Comparison of ENCODE assay signal across 9 cellular contexts in the genomic region with DNA sequence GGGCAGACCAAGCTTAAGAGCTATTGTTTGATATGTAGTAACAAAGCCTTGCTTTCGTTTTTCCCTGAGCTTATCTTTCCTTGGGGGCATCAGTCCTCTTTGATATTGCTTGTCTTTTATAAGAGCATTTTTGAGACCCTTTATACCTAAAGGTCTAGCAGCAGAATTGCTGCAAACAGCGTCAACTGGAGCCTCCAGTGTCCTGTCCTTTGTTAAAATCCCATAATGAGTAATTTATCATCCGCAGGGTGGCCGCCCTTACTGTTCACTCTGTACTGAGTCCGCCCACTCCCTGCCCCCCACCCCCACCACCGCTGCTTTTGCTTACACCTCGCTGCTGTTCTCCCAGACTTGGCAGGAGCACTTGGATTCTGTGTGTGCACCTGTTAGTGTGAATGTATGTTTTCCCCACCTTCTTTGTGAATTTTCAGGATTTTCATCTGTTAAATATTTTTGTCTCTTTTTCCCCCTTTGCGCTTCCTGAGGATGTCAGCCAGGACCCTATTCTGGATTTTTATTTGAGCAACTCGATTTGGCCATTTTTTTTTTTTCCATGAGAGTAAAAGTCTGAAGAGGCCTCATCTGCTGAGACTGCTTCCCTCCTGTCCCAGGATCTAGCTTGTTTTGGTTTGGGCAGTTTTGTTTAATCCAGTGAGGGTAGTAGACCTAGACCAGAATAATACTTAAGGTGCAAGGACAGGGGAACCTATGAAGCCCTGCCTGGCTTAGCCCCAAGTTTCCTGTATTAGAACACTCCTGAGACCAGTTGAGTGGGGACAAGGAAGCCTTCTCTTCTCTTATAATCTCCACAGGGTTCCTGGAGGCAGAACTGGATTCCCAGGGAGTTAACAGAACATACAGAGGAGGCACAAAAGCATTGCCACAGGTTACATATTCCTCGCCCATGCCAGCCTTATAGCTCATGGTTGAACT. TPM values are rescaled to one million over a fixed set of nuclear protein-coding genes. Genes with fewer than 3 reads are reported as not detected.
DNase-seq lines count a peak whose midpoint lies in the region; ATAC-seq lines count a peak whose summit lies in the region.
"Had no signal": no experiment of that assay in that cellular context is flagged by ENCODE, and none has a peak within 500 bp of the region (broad histone marks: within the 10 kb centered on the region; RNA-seq: fewer than 3 reads in every experiment).

No MANE protein-coding gene starts in this region.

- peaks cover 21% of the 10 kb centered on the region for H3K36me3 Mint-ChIP-seq in CD4-positive, CD25-positive, alpha-beta regulatory T cell
- H3K36me3 Mint-ChIP-seq in natural killer cell treated with Interleukin-12 subunit alpha and Interleukin-12 subunit beta and Interleukin-15 and Interleukin-18, amount 100 ng/mL, for 72 hours = peaks cover 5% of the 10 kb centered on the region

- no peak for ATAC-seq in CD4-positive, CD25-positive, alpha-beta regulatory T cell (ENCODE audit: low read depth in 2 of 2)
- no peak for ATAC-seq in natural killer cell treated with Interleukin-12 subunit alpha and Interleukin-12 subunit beta and Interleukin-15 and Interleukin-18, amount 100 ng/mL, for 72 hours
- ATAC-seq in GM19455 (IDR thresholded peaks at IDR 0.05; ENCODE audit: unreplicated experiment) = no peak
- no peak for ATAC-seq in GM21390 (IDR thresholded peaks at IDR 0.05; ENCODE audit: unreplicated experiment)
- no peak for ATAC-seq in GM18861 (IDR thresholded peaks at IDR 0.05; ENCODE audit: unreplicated experiment)

- H3K9me3 ChIP-seq in CD4-positive, CD25-positive, alpha-beta regulatory T cell (ENCODE audit: control insufficient read depth in 2 of 2, low read length in 2 of 2) = no peaks in the 10 kb centered on the region

- H3K27me3 Mint-ChIP-seq in CD4-positive, CD25-positive, alpha-beta regulatory T cell = no peaks in the 10 kb centered on the region
- H3K27me3 Mint-ChIP-seq in natural killer cell treated with Interleukin-12 subunit alpha and Interleukin-12 subunit beta and Interleukin-15 and Interleukin-18, amount 100 ng/mL, for 72 hours = no peaks in the 10 kb centered on the region

- H3K27me3 ChIP-seq in CD4-positive, CD25-positive, alpha-beta regulatory T cell (ENCODE audit: control insufficient read depth, insufficient read depth, low read length) = no peaks in the 10 kb centered on the region

- peak in 1 of 3 donors; percentile 13 for DNase-seq in CD4-positive, CD25-positive, alpha-beta regulatory T cell
- DNase-seq in NCI-H1417 (lab: John Stamatoyannopoulos, UW) (peak in 2 of 3 experiments; percentile 79 to 92), caudate nucleus (lab: John Stamatoyannopoulos, UW) (peak in 23 of 61 donors; percentile 5 to 78 (median 26)), C1 segment of cervical spinal cord (lab: John Stamatoyannopoulos, UW) (no peak)
- DNase-seq in natural killer cell treated with Interleukin-12 subunit alpha and Interleukin-12 subunit beta and Interleukin-15 and Interleukin-18, amount 100 ng/mL, for 72 hours (ENCODE audit: low spot score) = no peak
- DNase-seq: NCI-H1436 treated with DMSO at 0.1 percent for 48 hours had no signal

- peaks cover 0 to 1% (median 0%) of the 10 kb centered on the region in 7 donors for H3K9me3 Mint-ChIP-seq in CD4-positive, CD25-positive, alpha-beta regulatory T cell
- H3K9me3 Mint-ChIP-seq in natural killer cell treated with Interleukin-12 subunit alpha and Interleukin-12 subunit beta and Interleukin-15 and Interleukin-18, amount 100 ng/mL, for 72 hours = no peaks in the 10 kb centered on the region

- H3K4me3 Mint-ChIP-seq in CD4-positive, CD25-positive, alpha-beta regulatory T cell = peak overlapping the region; percentile 83 to 94 (median 88)
- H3K4me3 Mint-ChIP-seq in natural killer cell treated with Interleukin-12 subunit alpha and Interleukin-12 subunit beta and Interleukin-15 and Interleukin-18, amount 100 ng/mL, for 72 hours = peak overlapping the region; percentile 88

- peak overlapping the region; percentile 84 for H3K27ac ChIP-seq in CD4-positive, CD25-positive, alpha-beta regulatory T cell (ENCODE audit: insufficient read depth, low read length, poor library complexity, severe bottlenecking)
- peak overlapping the region; percentile 90 for H3K27ac ChIP-seq in caudate nucleus (ENCODE audit: low read depth, low read length)

- peaks cover 7% of the 10 kb centered on the region for H3K36me3 ChIP-seq in CD4-positive, CD25-positive, alpha-beta regulatory T cell (ENCODE audit: control insufficient read depth, insufficient read depth, low read length)

- peak overlapping the region; percentile 84 for H3K4me3 ChIP-seq in CD4-positive, CD25-positive, alpha-beta regulatory T cell (ENCODE audit: low read depth, low read length)

- H3K4me1 ChIP-seq in CD4-positive, CD25-positive, alpha-beta regulatory T cell (ENCODE audit: control insufficient read depth, insufficient read depth, low read length, poor library complexity, severe bottlenecking) = peaks cover 85% of the 10 kb centered on the region

- peak overlapping the region; percentile 90 to 99 (median 92) for H3K27ac Mint-ChIP-seq in CD4-positive, CD25-positive, alpha-beta regulatory T cell
- peak overlapping the region; percentile 87 to 91 for H3K27ac Mint-ChIP-seq in natural killer cell treated with Interleukin-12 subunit alpha and Interleukin-12 subunit beta and Interleukin-15 and Interleukin-18, amount 100 ng/mL, for 72 hours

- peaks cover 34 to 85% (median 75%) of the 10 kb centered on the region in 4 donors for H3K4me1 Mint-ChIP-seq in CD4-positive, CD25-positive, alpha-beta regulatory T cell
- peaks cover 69 to 82% of the 10 kb centered on the region in 2 donors for H3K4me1 Mint-ChIP-seq in natural killer cell treated with Interleukin-12 subunit alpha and Interleukin-12 subunit beta and Interleukin-15 and Interleukin-18, amount 100 ng/mL, for 72 hours (ENCODE audit: low read depth in 2 of 2)

RNA-seq across cellular contexts. Expression of gene AGFG2, which starts 8.1 kb away (rescaled TPM):
- total RNA-seq in CD4-positive, CD25-positive, alpha-beta regulatory T cell = 40.8 TPM
- polyA plus RNA-seq in CD4-positive, CD25-positive, alpha-beta regulatory T cell = 10 to 100 TPM; 11.7 to 21.6 (median 16.0) TPM
- total RNA-seq in natural killer cell treated with Interleukin-12 subunit alpha and Interleukin-12 subunit beta and Interleukin-15 and Interleukin-18, amount 100 ng/mL, for 72 hours = 10 to 100 TPM; 45.2 to 49.4 TPM

RNA-seq across cellular contexts. Expression of gene SAP25, which starts 26.6 kb away (rescaled TPM):
- total RNA-seq in CD4-positive, CD25-positive, alpha-beta regulatory T cell = 47.4 TPM
- under 1 TPM in 1 of 4 donors, not detected in 3; 0.47 TPM for polyA plus RNA-seq in CD4-positive, CD25-positive, alpha-beta regulatory T cell
- total RNA-seq in natural killer cell treated with Interleukin-12 subunit alpha and Interleukin-12 subunit beta and Interleukin-15 and Interleukin-18, amount 100 ng/mL, for 72 hours = 10 to 100 TPM; 10.1 to 25.2 TPM

RNA-seq across cellular contexts. Expression of gene LRCH4, which starts 38.8 kb away (rescaled TPM):
- total RNA-seq in CD4-positive, CD25-positive, alpha-beta regulatory T cell = 350 TPM
- 100 to 1,000 TPM; 115 to 136 (median 126) TPM for polyA plus RNA-seq in CD4-positive, CD25-positive, alpha-beta regulatory T cell
- 100 to 1,000 TPM; 125 to 150 TPM for total RNA-seq in natural killer cell treated with Interleukin-12 subunit alpha and Interleukin-12 subunit beta and Interleukin-15 and Interleukin-18, amount 100 ng/mL, for 72 hours

RNA-seq across cellular contexts. Expression of gene FBXO24, which starts 39.0 kb away (rescaled TPM):
- total RNA-seq in CD4-positive, CD25-positive, alpha-beta regulatory T cell = not detected
- polyA plus RNA-seq in CD4-positive, CD25-positive, alpha-beta regulatory T cell = under 1 TPM in 3 of 4 donors, not detected in 1; 0.21 to 0.26 (median 0.22) TPM
- under 1 TPM in 1 of 2 donors, not detected in 1; 0.21 TPM for total RNA-seq in natural killer cell treated with Interleukin-12 subunit alpha and Interleukin-12 subunit beta and Interleukin-15 and Interleukin-18, amount 100 ng/mL, for 72 hours

RNA-seq across cellular contexts. Expression of gene PCOLCE, which starts 55.0 kb away (rescaled TPM):
- total RNA-seq in CD4-positive, CD25-positive, alpha-beta regulatory T cell = 2.8 TPM
- polyA plus RNA-seq in CD4-positive, CD25-positive, alpha-beta regulatory T cell = 1 to 10 TPM in 1 of 4 donors, under 1 TPM in 2, not detected in 1; 0.23 to 1.5 (median 0.89) TPM
- total RNA-seq in natural killer cell treated with Interleukin-12 subunit alpha and Interleukin-12 subunit beta and Interleukin-15 and Interleukin-18, amount 100 ng/mL, for 72 hours = 1 to 10 TPM; 5.4 to 5.6 TPM

Comparison
In these comparisons a context has a peak if more than half of its experiments do, and no peak if none do; other contexts are left out.
1. DNase-seq: peak in NCI-H1417 (2 of 3); none in natural killer cell treated with Interleukin-12 subunit alpha and Interleukin-12 subunit beta and Interleukin-15 and Interleukin-18, amount 100 ng/mL, for 72 hours (single experiment) and C1 segment of cervical spinal cord (0 of 14).